In genomic region chr12:44588651-44589050, GRCh38 we compare ENCODE assay signal across 22 cellular contexts.
"Had no signal": no experiment of that assay in that cellular context is flagged by ENCODE, and none has a peak within 500 bp of the region (broad histone marks: within the 10 kb centered on the region; RNA-seq: fewer than 3 reads in every experiment).

No MANE protein-coding gene starts in this region.

- H3K9ac ChIP-seq: KMS-11, SK-N-SH had no signal

- FAIRE-seq: HTR-8/SVneo had no signal

- DNase-seq: Kasumi-1, MM.1S, NCI-H1092 treated with DMSO at 0.1 percent for 48 hours, NCI-H1436, NCI-H187, NCI-H2029, NCI-H2081 treated with DMSO at 0.1 percent for 48 hours, NCI-H2171, NCI-H226, NCI-H446, NCI-H510A, NCI-H524 treated with DMSO at 0.1 percent for 48 hours, NCI-H69, NCI-H774, PC-3, SHP77 had no signal

- H3K27ac ChIP-seq: HL-60, KMS-11, RWPE1 had no signal

- H3K4me2 ChIP-seq: KMS-11, SK-N-SH had no signal

- H3K9me3 ChIP-seq: SK-N-SH had no signal

- ATAC-seq: Panc1, PC-3 had no signal
